17 cellular contexts compared by ENCODE assay signal in the genomic region with DNA sequence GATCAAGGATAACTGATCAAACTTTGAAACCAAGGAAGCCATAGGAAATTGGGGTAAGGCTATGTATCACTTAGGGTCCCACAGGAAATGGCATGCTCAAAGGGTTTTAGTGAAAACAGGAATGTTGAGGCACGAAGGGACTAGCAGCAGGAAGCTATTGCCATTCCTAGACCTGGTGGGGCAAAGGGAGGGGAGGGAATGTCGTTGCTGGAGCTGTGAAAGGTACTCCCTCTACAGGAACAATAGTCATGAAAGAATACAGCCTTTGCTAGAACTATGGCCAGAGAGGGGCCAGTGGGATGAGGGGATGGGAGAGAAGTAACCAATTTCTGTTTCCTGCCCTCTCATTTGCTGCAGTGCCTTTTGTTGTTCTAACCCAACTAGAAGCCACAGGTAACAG. TPM values are rescaled to one million over a fixed set of nuclear protein-coding genes. Genes with fewer than 3 reads are reported as not detected.
DNase-seq lines count a peak whose midpoint lies in the region; ATAC-seq and TF ChIP-seq lines count a peak whose summit lies in the region.
"Had no signal": no experiment of that assay in that cellular context is flagged by ENCODE, and none has a peak within 500 bp of the region (broad histone marks: within the 10 kb centered on the region; RNA-seq: fewer than 3 reads in every experiment).

No MANE protein-coding gene starts in this region.

- H3K79me1 ChIP-seq in trophoblast cell (ENCODE audit: low read length): no peaks in the 10 kb centered on the region

- no peak for ATAC-seq in HG03108 (IDR thresholded peaks at IDR 0.05; ENCODE audit: unreplicated experiment)
- ATAC-seq: HepG2 had no signal

- H3K4me1 Mint-ChIP-seq in endodermal cell: peaks cover 23% of the 10 kb centered on the region
- H3K4me1 Mint-ChIP-seq: CD8-positive, alpha-beta memory T cell had no signal

- H3K27me3 Mint-ChIP-seq in endodermal cell (ENCODE audit: insufficient read depth): no peaks in the 10 kb centered on the region
- H3K27me3 Mint-ChIP-seq: B cell had no signal

- H3K9me3 ChIP-seq in endodermal cell (ENCODE audit: control insufficient read depth, low read length) (no peaks in the 10 kb centered on the region), trophoblast cell (ENCODE audit: insufficient read depth, low read depth, low read length) (no peaks in the 10 kb centered on the region)
- H3K9me3 ChIP-seq: BLaER1 treated with 17β-estradiol and CSF1 and Interleukin-3, amounts not matched to agents 10 nM and 100 nM had no signal

- H4K12ac ChIP-seq in trophoblast cell (ENCODE audit: low read depth, low read length): no peak overlapping the region

- H3K79me2 ChIP-seq in trophoblast cell (ENCODE audit: control insufficient read depth, insufficient read depth, low read length, poor library complexity): no peaks in the 10 kb centered on the region

- H3K4me3 ChIP-seq in H7 (ENCODE audit: insufficient read depth, low read depth, low read length): no peak overlapping the region
- no peak overlapping the region for H3K4me3 ChIP-seq in endodermal cell (ENCODE audit: low read length)
- no peak overlapping the region for H3K4me3 ChIP-seq in trophoblast cell (ENCODE audit: low read depth, low read length)
- H3K4me3 ChIP-seq: BLaER1 treated with 17β-estradiol and CSF1 and Interleukin-3, amounts not matched to agents 10 nM and 100 nM had no signal

- no peak overlapping the region for H2BK12ac ChIP-seq in trophoblast cell (ENCODE audit: low read length)

- H2AFZ ChIP-seq in trophoblast cell (ENCODE audit: insufficient read depth, low read length, poor library complexity): no peak overlapping the region

- H2BK5ac ChIP-seq in trophoblast cell (ENCODE audit: low read depth, low read length, poor library complexity): no peak overlapping the region

- no peaks in the 10 kb centered on the region for H3K4me1 ChIP-seq in endodermal cell (ENCODE audit: control insufficient read depth, insufficient read depth, low read length)
- no peaks in the 10 kb centered on the region for H3K4me1 ChIP-seq in trophoblast cell (ENCODE audit: control insufficient read depth in 1 of 2, insufficient read depth in 2 of 2, low read length in 2 of 2)

- no peak overlapping the region for H3K18ac ChIP-seq in trophoblast cell (ENCODE audit: low read length)

- H3K27ac ChIP-seq in endodermal cell (ENCODE audit: low read depth, low read length) (no peak overlapping the region), trophoblast cell (ENCODE audit: low read depth, low read length) (no peak overlapping the region)
- H3K27ac ChIP-seq: BLaER1 treated with 17β-estradiol and CSF1 and Interleukin-3, amounts not matched to agents 10 nM and 100 nM had no signal

- H3K4me2 ChIP-seq in trophoblast cell (ENCODE audit: low read length): no peak overlapping the region
- H3K4me2 ChIP-seq: BLaER1 treated with 17β-estradiol and CSF1 and Interleukin-3, amounts not matched to agents 10 nM and 100 nM had no signal

- WGBS in endodermal cell (ENCODE audit: insufficient coverage in 1 of 2, insufficient read length in 1 of 2), 2 experiments: 50% methylated on average over 1 of the region's 2 CpGs; no CpG with 5 or more reads in 1 of the 2 experiments
- no CpG with 5 or more reads among the region's 2 CpGs for WGBS in trophoblast cell (ENCODE audit: extremely low coverage, insufficient coverage, insufficient read length)

- H3K4ac ChIP-seq in trophoblast cell (ENCODE audit: low read depth, low read length): no peak overlapping the region

- peak; percentile 68 for DNase-seq in H7
- peak; percentile 63 for DNase-seq in endodermal cell
- peak; percentile 59 for DNase-seq in iPS-NIHi7 (ENCODE audit: extremely low spot score)
- peak; percentile 20 to 57 for DNase-seq in trophoblast cell
- no peak for DNase-seq in DMS53 (lab: John Stamatoyannopoulos, UW)
- no peak for DNase-seq in activated CD8-positive, alpha-beta memory T cell treated with anti-CD3 and anti-CD28 coated beads, Interleukin-2, amount 50 U/mL, for 48 hours
- DNase-seq: CD8-positive, alpha-beta memory T cell; COR-L47; DMS 273 treated with DMSO at 0.1 percent for 48 hours; GDM1; HCEC 1CT; KBM-7 had no signal

- peak overlapping the region; percentile 42 for H3K27ac Mint-ChIP-seq in endodermal cell
- H3K27ac Mint-ChIP-seq: B cell; CD8-positive, alpha-beta memory T cell; IgD-negative memory B cell had no signal

- no peak overlapping the region for H2BK120ac ChIP-seq in trophoblast cell (ENCODE audit: insufficient read depth, low read length, poor library complexity)

- H3K27me3 ChIP-seq in H7 (ENCODE audit: control insufficient read depth, insufficient read depth, low read length) (no peaks in the 10 kb centered on the region), endodermal cell (ENCODE audit: control insufficient read depth, insufficient read depth, low read length, poor library complexity, severe bottlenecking) (no peaks in the 10 kb centered on the region), trophoblast cell (ENCODE audit: insufficient read depth, low read length) (no peaks in the 10 kb centered on the region)

- peak; percentile 43 for TF ChIP-seq CTCF in endodermal cell (conservative IDR thresholded peaks at IDR 0.05)

- H4K91ac ChIP-seq in trophoblast cell (ENCODE audit: low read depth, low read length): no peak overlapping the region

- H3K9me3 Mint-ChIP-seq in endodermal cell: no peaks in the 10 kb centered on the region
- H3K9me3 Mint-ChIP-seq: IgD-negative memory B cell had no signal

- H3K4me3 Mint-ChIP-seq in endodermal cell: no peak overlapping the region
- H3K4me3 Mint-ChIP-seq: B cell; CD8-positive, alpha-beta memory T cell; IgD-negative memory B cell had no signal

- no peak overlapping the region for H3K14ac ChIP-seq in trophoblast cell (ENCODE audit: low read length)

- no peak overlapping the region for H3K23ac ChIP-seq in trophoblast cell (ENCODE audit: low read length)

- H3K36me3 Mint-ChIP-seq in endodermal cell (ENCODE audit: low read depth): peaks cover 2% of the 10 kb centered on the region
- H3K36me3 Mint-ChIP-seq: CD8-positive, alpha-beta memory T cell; IgD-negative memory B cell had no signal

- H3K9ac ChIP-seq in endodermal cell (ENCODE audit: extremely low read depth, low read length, poor library complexity, severe bottlenecking) (no peak overlapping the region), trophoblast cell (ENCODE audit: low read length) (no peak overlapping the region)
- H3K9ac ChIP-seq: BLaER1 treated with 17β-estradiol and CSF1 and Interleukin-3, amounts not matched to agents 10 nM and 100 nM had no signal

- no peak overlapping the region for H4K8ac ChIP-seq in trophoblast cell (ENCODE audit: low read depth, low read length)

- H2AK5ac ChIP-seq in trophoblast cell (ENCODE audit: low read length): no peak overlapping the region

- H3K36me3 ChIP-seq in H7 (replicated peaks; ENCODE audit: control insufficient read depth, insufficient read depth, low read length) (no peaks in the 10 kb centered on the region), endodermal cell (ENCODE audit: control insufficient read depth, insufficient read depth, low read length) (no peaks in the 10 kb centered on the region), trophoblast cell (ENCODE audit: control insufficient read depth in 1 of 2, insufficient read depth in 2 of 2, low read length in 2 of 2) (no peaks in the 10 kb centered on the region)
- H3K36me3 ChIP-seq: BLaER1 treated with 17β-estradiol and CSF1 and Interleukin-3, amounts not matched to agents 10 nM and 100 nM had no signal

RNA-seq across cellular contexts. Expression of gene REPS2, which starts 11.9 kb away (rescaled TPM):
- total RNA-seq in H7 (2014; rRNA removed; shearing (Covaris generic)): 0.31 and 1.1 TPM in 2 replicates
- total RNA-seq in endodermal cell: 10 to 100 TPM in 1 of 2 donors, 1 to 10 TPM in 1; 4.3 to 16.6 TPM
- 0.57 TPM for polyA plus RNA-seq in endodermal cell (2013, experiment 1 of 2)
- polyA plus RNA-seq in endodermal cell (2013, experiment 2 of 2): 1.3 TPM
- polyA plus RNA-seq in trophoblast cell (2013): 1.4 and 1.7 TPM in 2 replicates

Comparison
In these comparisons a context has a peak if more than half of its experiments do, and no peak if none do; other contexts are left out.
1. DNase-seq: peak in H7 (single experiment), endodermal cell (single experiment), iPS-NIHi7 (single experiment) and trophoblast cell (2 of 2); none in DMS53 (single experiment) and activated CD8-positive, alpha-beta memory T cell treated with anti-CD3 and anti-CD28 coated beads, Interleukin-2, amount 50 U/mL, for 48 hours (single experiment).